Comparison of ENCODE assay signal across 8 cellular contexts in genomic region chr9:138217284-138217850, GRCh38.
DNase-seq lines count a peak whose midpoint lies in the region; ATAC-seq and TF ChIP-seq lines count a peak whose summit lies in the region.
"Not testable (repeated sequence)": the region's sequence is repeated elsewhere in the genome, so short reads cannot be mapped to it uniquely, and the experiment has no call there.

No MANE protein-coding gene starts in this region.

- H3K4me2 ChIP-seq in PC-9, result peak overlapping the region; percentile 54; the same call in 1 of the 2 replicates

- not testable (repeated sequence) for H3K9me3 ChIP-seq in PC-9 (ENCODE audit: insufficient read depth, low read depth); neutrophil; stomach

- not testable (repeated sequence) for H3K79me2 ChIP-seq in PC-9 (ENCODE audit: low read depth)

- H3K9me2 ChIP-seq in PC-9 (ENCODE audit: insufficient read depth), result not testable (repeated sequence)

- not testable (repeated sequence) for H2AFZ ChIP-seq in PC-9

- peaks cover 34% of the 10 kb centered on the region for H3K4me1 Mint-ChIP-seq in CD14-positive monocyte
- peaks cover 24% of the 10 kb centered on the region for H3K4me1 Mint-ChIP-seq in dendritic cell treated with granulocyte-macrophage colony-stimulating factor and Interleukin-4, amounts not matched to agents 40 ng/mL and 50 ng/mL, for 4 days (ENCODE audit: low read depth)

- H3K36me3 ChIP-seq in PC-9 (ENCODE audit: low read depth); neutrophil; stomach: not testable (repeated sequence)

- H3K27me3 Mint-ChIP-seq in CD14-positive monocyte (ENCODE audit: low read depth in 3 of 3); dendritic cell treated with granulocyte-macrophage colony-stimulating factor and Interleukin-4, amounts not matched to agents 40 ng/mL and 50 ng/mL, for 4 days: not testable (repeated sequence)

- BruUV-seq in PC-9 (replicated peaks; lab: Mats Ljungman, UMichigan), result not testable (repeated sequence)

- not testable (repeated sequence) for H4K20me1 ChIP-seq in PC-9 (ENCODE audit: insufficient read depth)

- not testable (repeated sequence) for H3K4me1 ChIP-seq in PC-9 (replicated peaks; ENCODE audit: insufficient read depth); stomach
- H3K4me1 ChIP-seq in neutrophil (ENCODE audit: control insufficient read depth in 1 of 2, insufficient read depth in 1 of 2, low read depth in 1 of 2, low read length in 1 of 2), result peaks cover 16 to 17% of the 10 kb centered on the region in 2 experiments

- peak; percentile 9 for DNase-seq in CD14-positive monocyte (ENCODE audit: low spot score)
- peak; percentile 1 for DNase-seq in GM13976 (ENCODE audit: low spot score)
- DNase-seq in PC-9, result peak in 1 of 2 experiments; percentile 42
- DNase-seq in cardiac septum (ENCODE audit: low spot score), result peak; percentile 74
- DNase-seq in left lobe of liver (ENCODE audit: low spot score), result peak; percentile 35
- DNase-seq in stomach, result peak; percentile 18

- H3K36me3 Mint-ChIP-seq in CD14-positive monocyte; dendritic cell treated with granulocyte-macrophage colony-stimulating factor and Interleukin-4, amounts not matched to agents 40 ng/mL and 50 ng/mL, for 4 days (ENCODE audit: low read depth): not testable (repeated sequence)

- in situ Hi-C loops in GM13976 (cut with MboI; ENCODE audit: low sequenced_read_pairs, unreplicated experiment), result not testable (repeated sequence)

- not testable (repeated sequence) for TF ChIP-seq POLR2A in stomach (IDR thresholded peaks at IDR 0.05)

- CTCF ChIA-PET in PC-9 (lab: Charles Lee), result not testable (repeated sequence)

- H3K9me3 Mint-ChIP-seq in CD14-positive monocyte; dendritic cell treated with granulocyte-macrophage colony-stimulating factor and Interleukin-4, amounts not matched to agents 40 ng/mL and 50 ng/mL, for 4 days: not testable (repeated sequence)

- not testable (repeated sequence) for TF ChIP-seq EP300 in stomach (IDR thresholded peaks at IDR 0.05)

- POLR2A ChIA-PET in PC-9 (lab: Charles Lee; ENCODE audit: unreplicated experiment), result not testable (repeated sequence)

- H3K27me3 ChIP-seq in PC-9 (ENCODE audit: insufficient read depth, low read depth); neutrophil; stomach: not testable (repeated sequence)

- H3K27ac ChIP-seq in PC-9, stomach: not testable (repeated sequence)
- peak overlapping the region; percentile 88 for H3K27ac ChIP-seq in neutrophil

- not testable (repeated sequence) for H3F3A ChIP-seq in PC-9 (ENCODE audit: insufficient read depth, low read depth)

- not testable (repeated sequence) for H3K4me3 ChIP-seq in PC-9, stomach
- peak overlapping the region; percentile 66 to 69 for H3K4me3 ChIP-seq in neutrophil (ENCODE audit: low read depth in 1 of 2, low read length in 1 of 2)

- peak overlapping the region; percentile 91 to 94 for H3K4me3 Mint-ChIP-seq in CD14-positive monocyte
- peak overlapping the region; percentile 42 for H3K4me3 Mint-ChIP-seq in dendritic cell treated with granulocyte-macrophage colony-stimulating factor and Interleukin-4, amounts not matched to agents 40 ng/mL and 50 ng/mL, for 4 days

- 20 to 43% (median 27%) methylated on average over 1 to 3 of the region's 5 CpGs for WGBS in stomach, 5 donors

- ATAC-seq in left lobe of liver, result peak; percentile 22

- peak overlapping the region; percentile 86 to 97 (median 93) for H3K27ac Mint-ChIP-seq in CD14-positive monocyte
- H3K27ac Mint-ChIP-seq in dendritic cell treated with granulocyte-macrophage colony-stimulating factor and Interleukin-4, amounts not matched to agents 40 ng/mL and 50 ng/mL, for 4 days, result peak overlapping the region; percentile 76

- TF ChIP-seq CTCF in CD14-positive monocyte (IDR thresholded peaks at IDR 0.05); GM13976 (IDR thresholded peaks at IDR 0.05; ENCODE audit: borderline replicate concordance, control extremely low read depth, extremely low read depth, insufficient read depth, missing control alignments); PC-9 (conservative IDR thresholded peaks at IDR 0.05); stomach (IDR thresholded peaks at IDR 0.05): not testable (repeated sequence)
- TF ChIP-seq CTCF in neutrophil (IDR thresholded peaks at IDR 0.05), result peak; percentile 24

- intact Hi-C loops in CD14-positive monocyte (cut with micrococcal nuclease); PC-9 (cut with micrococcal nuclease; ENCODE audit: unreplicated experiment); dendritic cell treated with granulocyte-macrophage colony-stimulating factor and Interleukin-4, amounts not matched to agents 40 ng/mL and 50 ng/mL, for 4 days (cut with micrococcal nuclease); cardiac septum (cut with DNase I); stomach (cut with DNase I; ENCODE audit: low total_unique reads): not testable (repeated sequence)
